ENCODE assay signal across 1 cellular context in the genomic region with DNA sequence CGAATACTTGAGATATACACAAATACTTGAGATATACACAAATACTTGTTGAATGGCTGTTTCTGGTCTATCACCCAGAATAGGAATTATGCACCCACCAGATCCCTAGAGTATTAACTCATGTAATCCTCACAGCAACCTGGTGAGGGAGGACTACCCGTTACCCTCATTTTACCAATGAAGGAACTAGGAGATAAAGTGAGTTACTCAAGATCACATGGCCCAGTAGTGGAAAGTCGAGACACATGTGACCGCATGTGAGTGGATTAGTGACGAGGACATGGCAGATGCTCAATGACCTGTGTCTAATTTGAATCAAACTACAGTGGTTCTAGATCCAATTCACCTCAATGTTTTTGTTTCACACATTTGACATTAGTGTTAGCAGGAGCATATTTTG.
TF ChIP-seq lines count a peak whose summit lies in the region.

No MANE protein-coding gene starts in this region.

TF ChIP-seq in HepG2, 621 proteins besides CTCF, POLR2A, EP300 and RAD21:
- TF ChIP-seq, protein P1, sequence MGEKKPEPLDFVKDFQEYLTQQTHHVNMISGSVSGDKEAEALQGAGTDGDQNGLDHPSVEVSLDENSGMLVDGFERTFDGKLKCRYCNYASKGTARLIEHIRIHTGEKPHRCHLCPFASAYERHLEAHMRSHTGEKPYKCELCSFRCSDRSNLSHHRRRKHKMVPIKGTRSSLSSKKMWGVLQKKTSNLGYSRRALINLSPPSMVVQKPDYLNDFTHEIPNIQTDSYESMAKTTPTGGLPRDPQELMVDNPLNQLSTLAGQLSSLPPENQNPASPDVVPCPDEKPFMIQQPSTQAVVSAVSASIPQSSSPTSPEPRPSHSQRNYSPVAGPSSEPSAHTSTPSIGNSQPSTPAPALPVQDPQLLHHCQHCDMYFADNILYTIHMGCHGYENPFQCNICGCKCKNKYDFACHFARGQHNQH (CRISPR knock-in tag; IDR thresholded peaks at IDR 0.05): no peak
- TF ChIP-seq, protein P2, sequence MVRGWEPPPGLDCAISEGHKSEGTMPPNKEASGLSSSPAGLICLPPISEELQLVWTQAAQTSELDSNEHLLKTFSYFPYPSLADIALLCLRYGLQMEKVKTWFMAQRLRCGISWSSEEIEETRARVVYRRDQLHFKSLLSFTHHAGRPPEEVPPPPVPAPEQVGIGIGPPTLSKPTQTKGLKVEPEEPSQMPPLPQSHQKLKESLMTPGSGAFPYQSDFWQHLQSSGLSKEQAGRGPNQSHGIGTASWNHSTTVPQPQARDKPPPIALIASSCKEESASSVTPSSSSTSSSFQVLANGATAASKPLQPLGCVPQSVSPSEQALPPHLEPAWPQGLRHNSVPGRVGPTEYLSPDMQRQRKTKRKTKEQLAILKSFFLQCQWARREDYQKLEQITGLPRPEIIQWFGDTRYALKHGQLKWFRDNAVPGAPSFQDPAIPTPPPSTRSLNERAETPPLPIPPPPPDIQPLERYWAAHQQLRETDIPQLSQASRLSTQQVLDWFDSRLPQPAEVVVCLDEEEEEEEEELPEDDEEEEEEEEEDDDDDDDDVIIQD (CRISPR knock-in tag; IDR thresholded peaks at IDR 0.05; ENCODE audit: low read depth): peak; percentile 47; the same call in 1 of the 2 replicates
- TF ChIP-seq SOX6 (IDR thresholded peaks at IDR 0.05): no peak
- no peak for TF ChIP-seq SOX6 (CRISPR knock-in tag; IDR thresholded peaks at IDR 0.05)
- TF ChIP-seq ZNF383 (CRISPR knock-in tag; IDR thresholded peaks at IDR 0.05; ENCODE audit: borderline replicate concordance): no peak
- TF ChIP-seq, protein P3, sequence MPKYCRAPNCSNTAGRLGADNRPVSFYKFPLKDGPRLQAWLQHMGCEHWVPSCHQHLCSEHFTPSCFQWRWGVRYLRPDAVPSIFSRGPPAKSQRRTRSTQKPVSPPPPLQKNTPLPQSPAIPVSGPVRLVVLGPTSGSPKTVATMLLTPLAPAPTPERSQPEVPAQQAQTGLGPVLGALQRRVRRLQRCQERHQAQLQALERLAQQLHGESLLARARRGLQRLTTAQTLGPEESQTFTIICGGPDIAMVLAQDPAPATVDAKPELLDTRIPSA (CRISPR knock-in tag; IDR thresholded peaks at IDR 0.05; ENCODE audit: borderline replicate concordance): no peak
- TF ChIP-seq ZNF547 (CRISPR knock-in tag; IDR thresholded peaks at IDR 0.05): no peak
- no peak for TF ChIP-seq ZNF296 (CRISPR knock-in tag; conservative IDR thresholded peaks at IDR 0.05)
- TF ChIP-seq, protein P4, sequence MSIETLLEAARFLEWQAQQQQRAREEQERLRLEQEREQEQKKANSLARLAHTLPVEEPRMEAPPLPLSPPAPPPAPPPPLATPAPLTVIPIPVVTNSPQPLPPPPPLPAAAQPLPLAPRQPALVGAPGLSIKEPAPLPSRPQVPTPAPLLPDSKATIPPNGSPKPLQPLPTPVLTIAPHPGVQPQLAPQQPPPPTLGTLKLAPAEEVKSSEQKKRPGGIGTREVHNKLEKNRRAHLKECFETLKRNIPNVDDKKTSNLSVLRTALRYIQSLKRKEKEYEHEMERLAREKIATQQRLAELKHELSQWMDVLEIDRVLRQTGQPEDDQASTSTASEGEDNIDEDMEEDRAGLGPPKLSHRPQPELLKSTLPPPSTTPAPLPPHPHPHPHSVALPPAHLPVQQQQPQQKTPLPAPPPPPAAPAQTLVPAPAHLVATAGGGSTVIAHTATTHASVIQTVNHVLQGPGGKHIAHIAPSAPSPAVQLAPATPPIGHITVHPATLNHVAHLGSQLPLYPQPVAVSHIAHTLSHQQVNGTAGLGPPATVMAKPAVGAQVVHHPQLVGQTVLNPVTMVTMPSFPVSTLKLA (IDR thresholded peaks at IDR 0.05): peak; percentile 37; the same call in 1 of the 2 replicates
